21 cellular contexts compared by ENCODE assay signal in genomic region chr7:36838616-36839015, GRCh38.
"Had no signal": no experiment of that assay in that cellular context is flagged by ENCODE, and none has a peak within 500 bp of the region (broad histone marks: within the 10 kb centered on the region; RNA-seq: fewer than 3 reads in every experiment).

No MANE protein-coding gene starts in this region.

- H3K79me2 ChIP-seq: hepatocyte had no signal

- H3K27me3 ChIP-seq: body of pancreas, colonic mucosa, dorsolateral prefrontal cortex, hepatocyte, left lung, right atrium auricular region, thyroid gland, upper lobe of right lung had no signal

- DNase-seq: activated CD4-positive, alpha-beta T cell treated with anti-CD3 and anti-CD28 coated beads for 1 hour; activated CD4-positive, alpha-beta T cell treated with anti-CD3 and anti-CD28 coated beads, Interleukin-2, amount 50 U/mL, for 1 hour; activated CD8-positive, alpha-beta T cell treated with anti-CD3 and anti-CD28 coated beads, Interleukin-2, amount 10 ng/mL, durations not matched to agents 7 days and 5 days; activated gamma-delta T cell treated with Interleukin-2 at 50 U/mL for 16 hours; anterior cingulate cortex; body of pancreas; colonic mucosa; effector memory CD8-positive, alpha-beta T cell; foreskin melanocyte; immature natural killer cell; left lung; naive thymus-derived CD4-positive, alpha-beta T cell; stimulated activated CD4-positive, alpha-beta T cell treated with anti-CD3 and anti-CD28 coated beads, Interleukin-4, amount 100 ng/mL, for 4 hours; substantia nigra; thyroid gland; upper lobe of right lung had no signal

- ATAC-seq: activated CD8-positive, alpha-beta T cell treated with anti-CD3 and anti-CD28 coated beads, Interleukin-2, amount 10 ng/mL, durations not matched to agents 7 days and 5 days; body of pancreas; effector memory CD8-positive, alpha-beta T cell; esophagus mucosa; left lung; naive thymus-derived CD4-positive, alpha-beta T cell; upper lobe of right lung had no signal

- H3K4me1 ChIP-seq: body of pancreas, colonic mucosa, left lung, right atrium auricular region, thyroid gland, upper lobe of right lung had no signal

- H3K27ac ChIP-seq: body of pancreas, colonic mucosa, dorsolateral prefrontal cortex, hepatocyte, left lung, right atrium auricular region, thyroid gland, upper lobe of right lung had no signal

- H3K4me3 ChIP-seq: body of pancreas, colonic mucosa, dorsolateral prefrontal cortex, hepatocyte, left lung, lung, right atrium auricular region, thyroid gland, upper lobe of right lung had no signal

- H3K36me3 ChIP-seq: colonic mucosa, left lung, right atrium auricular region, thyroid gland, upper lobe of right lung had no signal

- H3K4me2 ChIP-seq: hepatocyte had no signal
